In the genomic region with DNA sequence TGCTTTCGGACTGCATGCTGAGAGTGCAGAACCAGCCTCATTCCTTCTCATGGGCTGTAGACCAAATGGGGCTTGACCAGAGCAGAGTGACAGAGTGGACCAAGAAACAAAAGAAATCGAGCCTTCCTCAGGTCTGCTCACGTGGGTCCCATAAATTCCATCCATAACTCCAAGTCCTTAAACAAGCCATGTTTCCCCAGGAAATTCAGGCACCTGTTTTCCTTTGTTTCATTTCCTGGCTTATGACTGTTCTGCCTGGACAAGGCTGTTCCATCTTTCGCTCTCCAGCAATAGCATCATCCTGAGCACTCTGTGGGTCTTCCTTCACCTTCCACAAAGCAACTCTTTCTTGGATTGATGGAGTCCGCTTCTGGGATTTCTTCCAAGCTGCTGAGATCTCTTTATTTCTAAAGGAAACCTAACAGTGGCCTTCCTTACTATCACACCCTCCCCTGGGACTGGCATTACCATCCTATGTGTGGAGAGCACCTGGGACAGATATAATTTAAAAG, we compare ENCODE assay signal across 15 cellular contexts.
DNase-seq lines count a peak whose midpoint lies in the region; ATAC-seq and TF ChIP-seq lines count a peak whose summit lies in the region.
"Had no signal": no experiment of that assay in that cellular context is flagged by ENCODE, and none has a peak within 500 bp of the region (broad histone marks: within the 10 kb centered on the region; RNA-seq: fewer than 3 reads in every experiment).

No MANE protein-coding gene starts in this region.

- intact Hi-C loops in Calu3 (cut with micrococcal nuclease; ENCODE audit: unreplicated experiment) = no loop called here

- no peak overlapping the region for H4K91ac ChIP-seq in neuronal stem cell (ENCODE audit: low read depth, low read length, poor library complexity)

- no peak overlapping the region for H3K23ac ChIP-seq in neuronal stem cell (ENCODE audit: low read depth, low read length, poor library complexity)

- H3K4ac ChIP-seq in neuronal stem cell (ENCODE audit: low read length) = no peak overlapping the region

- no peak overlapping the region for H3K14ac ChIP-seq in neuronal stem cell (ENCODE audit: low read length)

- peaks cover 2 to 3% of the 10 kb centered on the region in 2 donors for H3K9me3 ChIP-seq in neuronal stem cell (replicated peaks in 1 of 2; ENCODE audit: control insufficient read depth in 2 of 2, insufficient read depth in 1 of 2, low read depth in 1 of 2, low read length in 2 of 2)
- H3K9me3 ChIP-seq: BE2C had no signal

- H3K4me3 Mint-ChIP-seq in Calu3 (ENCODE audit: low read depth, unreplicated experiment) = no peak overlapping the region
- H3K4me3 Mint-ChIP-seq: CD4-positive, CD25-positive, alpha-beta regulatory T cell; CD8-positive, alpha-beta memory T cell; HFFc6 had no signal

- no peaks in the 10 kb centered on the region for H3K27me3 ChIP-seq in neuronal stem cell (ENCODE audit: control insufficient read depth in 3 of 3, insufficient read depth in 3 of 3, low read depth in 1 of 3, low read length in 3 of 3)
- H3K27me3 ChIP-seq: BE2C had no signal

- H3K27ac ChIP-seq in epithelial cell of prostate (peak overlapping the region; percentile 84), neuronal stem cell (replicated peaks; ENCODE audit: low read length) (no peak overlapping the region)
- H3K27ac ChIP-seq: GM23248 had no signal

- H2BK120ac ChIP-seq in neuronal stem cell (ENCODE audit: low read depth, low read length) = no peak overlapping the region

- peak overlapping the region; percentile 16 for H3K27ac Mint-ChIP-seq in Calu3 (ENCODE audit: unreplicated experiment)
- H3K27ac Mint-ChIP-seq: CD4-positive, CD25-positive, alpha-beta regulatory T cell; CD8-positive, alpha-beta memory T cell had no signal

- H3K27me3 Mint-ChIP-seq in Calu3 (ENCODE audit: unreplicated experiment) = no peaks in the 10 kb centered on the region

- no peak overlapping the region for H2BK12ac ChIP-seq in neuronal stem cell (ENCODE audit: low read length)

- H3K36me3 Mint-ChIP-seq in Calu3 (ENCODE audit: insufficient read depth, unreplicated experiment) = peaks cover 57% of the 10 kb centered on the region
- H3K36me3 Mint-ChIP-seq: CD4-positive, CD25-positive, alpha-beta regulatory T cell; CD8-positive, alpha-beta memory T cell had no signal

- no peak overlapping the region for H3K9ac ChIP-seq in neuronal stem cell (ENCODE audit: low read depth, low read length, poor library complexity)
- H3K9ac ChIP-seq: GM23248 had no signal

- H2AK5ac ChIP-seq in neuronal stem cell (ENCODE audit: low read depth, low read length) = no peak overlapping the region

- H3K18ac ChIP-seq in neuronal stem cell (ENCODE audit: low read length) = no peak overlapping the region

- no peak overlapping the region for H4K8ac ChIP-seq in neuronal stem cell (ENCODE audit: low read depth, low read length)

- H2BK5ac ChIP-seq in neuronal stem cell (ENCODE audit: low read length) = no peak overlapping the region

- no peak overlapping the region for H2AFZ ChIP-seq in neuronal stem cell (ENCODE audit: low read length)
- H2AFZ ChIP-seq: GM23248 had no signal

- BruUV-seq in Calu3 (replicated peaks; lab: Mats Ljungman, UMichigan) = no TSS peak

- no peak overlapping the region for H3K4me2 ChIP-seq in neuronal stem cell (ENCODE audit: insufficient read depth, low read length, poor library complexity, severe bottlenecking)

- CTCF ChIA-PET in Calu3 (lab: Charles Lee) = no interaction called here

- no peaks in the 10 kb centered on the region for H3K79me1 ChIP-seq in neuronal stem cell (ENCODE audit: low read depth, low read length)

- H3K4me3 ChIP-seq in neuronal stem cell (ENCODE audit: low read length in 2 of 2) = no peak overlapping the region
- H3K4me3 ChIP-seq: GM23248, HAP-1 had no signal

- no CpG with 5 or more reads among the region's 5 CpGs for WGBS in neuronal stem cell (ENCODE audit: extremely low coverage in 2 of 2, insufficient read length in 2 of 2, insufficient replicate concordance in 1 of 2), 2 donors

- peaks cover 23% of the 10 kb centered on the region for H3K4me1 Mint-ChIP-seq in Calu3 (ENCODE audit: low read depth, unreplicated experiment)
- H3K4me1 Mint-ChIP-seq: CD4-positive, CD25-positive, alpha-beta regulatory T cell; CD8-positive, alpha-beta memory T cell had no signal

- no peak overlapping the region for H2BK15ac ChIP-seq in neuronal stem cell (ENCODE audit: low read length)

- H3K9me3 Mint-ChIP-seq in Calu3 (ENCODE audit: low read depth, unreplicated experiment) = peaks cover 3% of the 10 kb centered on the region

- H3K4me1 ChIP-seq in neuronal stem cell (ENCODE audit: control insufficient read depth in 2 of 2, insufficient read depth in 1 of 2, low read depth in 1 of 2, low read length in 2 of 2) = no peaks in the 10 kb centered on the region
- H3K4me1 ChIP-seq: BE2C, HAP-1 had no signal

- no peak for ATAC-seq in GM18511 (IDR thresholded peaks at IDR 0.05; ENCODE audit: unreplicated experiment)
- ATAC-seq in HG02970 (IDR thresholded peaks at IDR 0.05; ENCODE audit: low FRiP score, unreplicated experiment) = no peak

- no peaks in the 10 kb centered on the region for H3K36me3 ChIP-seq in neuronal stem cell (replicated peaks in 1 of 2; ENCODE audit: control insufficient read depth in 2 of 2, insufficient read depth in 2 of 2, low read length in 2 of 2)
- H3K36me3 ChIP-seq: BE2C, HAP-1 had no signal

- DNase-seq in Calu3 = no peak
- DNase-seq in M059J (ENCODE audit: low read depth) = peak; percentile 44
- DNase-seq in amniotic epithelial cell (ENCODE audit: low read depth) = peak; percentile 24
- no peak for DNase-seq in epithelial cell of prostate (ENCODE audit: low read depth, low spot score)
- DNase-seq in neuronal stem cell (ENCODE audit: low spot score) = no peak
- DNase-seq: BE2C; C1 segment of cervical spinal cord; CD4-positive, CD25-positive, alpha-beta regulatory T cell; CD8-positive, alpha-beta memory T cell; COR-L47; GM23248; HFFc6 had no signal

- TF ChIP-seq CTCF in Calu3 (IDR thresholded peaks at IDR 0.05; ENCODE audit: unreplicated experiment) = no peak

Comparison
In these comparisons a context has a peak if more than half of its experiments do, and no peak if none do; other contexts are left out.
1. DNase-seq: peak in M059J (single experiment) and amniotic epithelial cell (single experiment); none in Calu3 (single experiment), epithelial cell of prostate (single experiment) and neuronal stem cell (single experiment).